Comparison of ENCODE assay signal across 27 cellular contexts in the genomic region with DNA sequence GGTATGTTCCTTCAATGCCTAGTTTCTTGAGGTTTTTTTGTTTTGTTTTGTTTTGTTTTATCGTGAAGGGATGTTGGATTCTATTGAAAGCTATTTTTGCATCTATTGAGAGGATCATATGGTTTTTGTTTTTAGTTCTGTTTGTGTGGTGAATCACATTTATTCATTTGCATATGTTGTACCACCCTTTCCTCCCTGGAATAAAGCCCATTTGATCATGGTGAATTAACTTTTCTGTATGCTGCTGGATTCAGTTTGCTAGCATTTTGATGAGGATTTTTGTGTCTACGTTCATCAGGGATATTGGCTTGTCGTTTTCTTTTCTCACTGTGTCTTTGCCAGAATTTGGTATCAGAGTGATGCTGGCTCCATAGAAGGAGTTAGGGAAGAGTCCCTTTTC.
"Had no signal": no experiment of that assay in that cellular context is flagged by ENCODE, and none has a peak within 500 bp of the region (broad histone marks: within the 10 kb centered on the region; RNA-seq: fewer than 3 reads in every experiment).

No MANE protein-coding gene starts in this region.

- H3K9me3 ChIP-seq: MG63 had no signal

- ATAC-seq: activated CD8-positive, alpha-beta memory T cell treated with anti-CD3 and anti-CD28 coated beads, Interleukin-2, amount 10 ng/mL, durations not matched to agents 7 days and 5 days; T-helper 17 cell had no signal

- H3K9me3 Mint-ChIP-seq: activated naive CD4-positive, alpha-beta T cell treated with anti-CD3 and anti-CD28 coated beads for 36 hours had no signal

- H3K4me3 ChIP-seq: MG63 had no signal

- H3K36me3 ChIP-seq: MG63 had no signal

- H3K27ac Mint-ChIP-seq: activated B cell treated with CpG ODN at 0.5 μM for 24 hours; activated CD4-positive, alpha-beta T cell treated with anti-CD3 and anti-CD28 coated beads, Interleukin-2, amount 10 ng/mL, durations not matched to agents 24 days and 14 days; activated CD8-positive, alpha-beta memory T cell treated with anti-CD3 and anti-CD28 coated beads, Interleukin-2, amount 10 ng/mL, durations not matched to agents 7 days and 5 days; activated naive CD4-positive, alpha-beta T cell treated with anti-CD3 and anti-CD28 coated beads for 36 hours; activated naive CD8-positive, alpha-beta T cell; activated T-cell treated with anti-CD3 and anti-CD28 coated beads, Interleukin-2, amount 50 U/mL, for 24 hours; activated T-helper 1 cell treated with anti-CD3 and anti-CD28 coated beads, Interleukin-12 subunit alpha, Interleukin-12 subunit beta, Interleukin-2, Interleukin-4 antibody, amounts not matched to agents 30 ng/mL and 10 ng/mL and 1 ng/mL, durations not matched to agents 14 hours and 24 hours and 36 hours; T-helper 17 cell had no signal

- H3K36me3 Mint-ChIP-seq: activated CD8-positive, alpha-beta memory T cell treated with anti-CD3 and anti-CD28 coated beads, Interleukin-2, amount 10 ng/mL, durations not matched to agents 7 days and 5 days; activated naive CD8-positive, alpha-beta T cell had no signal

- H3K27ac ChIP-seq: KMS-11 had no signal

- DNase-seq: activated B cell treated with CpG ODN at 0.5 μM for 24 hours; activated CD4-positive, alpha-beta T cell treated with anti-CD3 and anti-CD28 coated beads for 1 hour; activated CD4-positive, alpha-beta T cell treated with anti-CD3 and anti-CD28 coated beads, Interleukin-2, amount 10 ng/mL, durations not matched to agents 24 days and 14 days; activated CD4-positive, alpha-beta T cell treated with anti-CD3 and anti-CD28 coated beads, Interleukin-2, amount 50 U/mL, for 48 hours; activated CD8-positive, alpha-beta memory T cell treated with anti-CD3 and anti-CD28 coated beads, Interleukin-2, amount 10 ng/mL, durations not matched to agents 7 days and 5 days; activated effector memory CD4-positive, alpha-beta T cell treated with Interleukin-2 at 50 U/mL for 16 hours; activated naive CD4-positive, alpha-beta T cell treated with anti-CD3 and anti-CD28 coated beads for 36 hours; activated T-cell treated with anti-CD3 and anti-CD28 coated beads, Interleukin-2, amount 50 U/mL, for 24 hours; amygdala; central memory CD4-positive, alpha-beta T cell; MG63; MV-4-11; NCI-H1092 treated with DMSO at 0.1 percent for 48 hours; NCI-H1417 treated with DMSO at 0.1 percent for 48 hours; NCI-H1694; NCI-H2029; NCI-H2107; NCI-H345; NCI-H510A treated with DMSO at 0.1 percent for 48 hours; SHP77 treated with DMSO at 0.1 percent for 48 hours; T-helper 17 cell; T-helper 9 cell had no signal

- FAIRE-seq: bronchial epithelial cell, RCC 7860 had no signal

- H3K27me3 ChIP-seq: MG63 had no signal

- H3K4me2 ChIP-seq: KMS-11 had no signal

- H3K27me3 Mint-ChIP-seq: activated CD4-positive, alpha-beta T cell treated with anti-CD3 and anti-CD28 coated beads, Interleukin-2, amount 10 ng/mL, durations not matched to agents 24 days and 14 days; activated CD8-positive, alpha-beta memory T cell treated with anti-CD3 and anti-CD28 coated beads, Interleukin-2, amount 10 ng/mL, durations not matched to agents 7 days and 5 days; activated naive CD8-positive, alpha-beta T cell; activated T-cell treated with anti-CD3 and anti-CD28 coated beads, Interleukin-2, amount 50 U/mL, for 24 hours; T-helper 17 cell had no signal

- H3K4me3 Mint-ChIP-seq: activated B cell treated with CpG ODN at 0.5 μM for 24 hours; activated CD4-positive, alpha-beta T cell treated with anti-CD3 and anti-CD28 coated beads, Interleukin-2, amount 10 ng/mL, durations not matched to agents 24 days and 14 days; activated CD8-positive, alpha-beta memory T cell treated with anti-CD3 and anti-CD28 coated beads, Interleukin-2, amount 10 ng/mL, durations not matched to agents 7 days and 5 days; activated naive CD4-positive, alpha-beta T cell treated with anti-CD3 and anti-CD28 coated beads for 36 hours; activated naive CD8-positive, alpha-beta T cell; activated T-cell treated with anti-CD3 and anti-CD28 coated beads, Interleukin-2, amount 50 U/mL, for 24 hours; activated T-helper 1 cell treated with anti-CD3 and anti-CD28 coated beads, Interleukin-12 subunit alpha, Interleukin-12 subunit beta, Interleukin-2, Interleukin-4 antibody, amounts not matched to agents 30 ng/mL and 10 ng/mL and 1 ng/mL, durations not matched to agents 14 hours and 24 hours and 36 hours; T-helper 17 cell had no signal

- H3K4me1 Mint-ChIP-seq: activated CD4-positive, alpha-beta T cell treated with anti-CD3 and anti-CD28 coated beads, Interleukin-2, amount 10 ng/mL, durations not matched to agents 24 days and 14 days; activated CD8-positive, alpha-beta memory T cell treated with anti-CD3 and anti-CD28 coated beads, Interleukin-2, amount 10 ng/mL, durations not matched to agents 7 days and 5 days; T-helper 17 cell had no signal
